ENCODE assay signal across 25 cellular contexts in genomic region chr14:60114881-60115280, GRCh38. TPM values are rescaled to one million over a fixed set of nuclear protein-coding genes. Genes with fewer than 3 reads are reported as not detected.
A peak's percentile ranks its signal among the peaks of the same experiment; 100 is the strongest.
DNase-seq lines count a peak whose midpoint lies in the region; FAIRE-seq and TF ChIP-seq lines count a peak whose summit lies in the region.
"Had no signal": no experiment of that assay in that cellular context is flagged by ENCODE, and none has a peak within 500 bp of the region (broad histone marks: within the 10 kb centered on the region; RNA-seq: fewer than 3 reads in every experiment).

No MANE protein-coding gene starts in this region.

- H3K4me3 ChIP-seq in astrocyte of the cerebellum (ENCODE audit: low read depth, low read length) = no peak overlapping the region
- H3K4me3 ChIP-seq in endothelial cell of umbilical vein (replicated peaks in 1 of 3; ENCODE audit: insufficient read depth in 1 of 3, low read depth in 1 of 3, low read length in 3 of 3) = no peak overlapping the region
- no peak overlapping the region for H3K4me3 ChIP-seq in smooth muscle cell
- H3K4me3 ChIP-seq in spleen = no peak overlapping the region
- no peak overlapping the region for H3K4me3 ChIP-seq in testis
- H3K4me3 ChIP-seq: SJSA1 had no signal

- H3K4me1 ChIP-seq in endothelial cell of umbilical vein (ENCODE audit: control insufficient read depth, extremely low read depth, insufficient read depth, low read length) (no peaks in the 10 kb centered on the region), smooth muscle cell (ENCODE audit: low read depth) (no peaks in the 10 kb centered on the region), spleen (peaks cover 0 to 11% (median 0%) of the 10 kb centered on the region in 6 donors), testis (no peaks in the 10 kb centered on the region)
- H3K4me1 ChIP-seq: SJSA1 had no signal

- no peaks in the 10 kb centered on the region for H3K9me1 ChIP-seq in endothelial cell of umbilical vein (replicated peaks; ENCODE audit: control insufficient read depth, extremely low read depth, insufficient read depth, low read length)

- H3K27ac ChIP-seq in endothelial cell of umbilical vein (ENCODE audit: insufficient read depth, low read depth, low read length) (no peak overlapping the region), smooth muscle cell (ENCODE audit: low read depth) (peak overlapping the region; percentile 55), spleen (no peak overlapping the region), testis (no peak overlapping the region)
- H3K27ac ChIP-seq: 22Rv1, KMS-11, SJSA1 had no signal

- 0% methylated on average over 1 of the region's 1 CpG for WGBS in smooth muscle cell (ENCODE audit: low lambda C conversion rate)
- WGBS in spleen, 5 donors = 0 to 49% (median 0%) methylated on average over 1 of the region's 1 CpG
- WGBS in testis, 2 donors = 0% methylated on average over 1 of the region's 1 CpG

- TF ChIP-seq CTCF in astrocyte of the cerebellum (IDR thresholded peaks at IDR 0.05; ENCODE audit: low read depth, low read length, missing control alignments) (no peak), endothelial cell of umbilical vein (IDR thresholded peaks at IDR 0.05; ENCODE audit: extremely low read depth in 1 of 2, insufficient read depth in 1 of 2, low read depth in 1 of 2, low read length in 2 of 2) (no peak), smooth muscle cell (IDR thresholded peaks at IDR 0.05; ENCODE audit: borderline replicate concordance, insufficient read depth, poor library complexity, severe bottlenecking) (no peak), spleen (IDR thresholded peaks at IDR 0.05 in 8 of 11, conservative IDR thresholded peaks at IDR 0.05 in 3 of 11) (no peak), testis (IDR thresholded peaks at IDR 0.05) (no peak)

- H3K27me3 ChIP-seq in endothelial cell of umbilical vein (ENCODE audit: control insufficient read depth in 2 of 2, insufficient read depth in 2 of 2, low read length in 2 of 2) (no peaks in the 10 kb centered on the region), smooth muscle cell (ENCODE audit: low read depth) (no peaks in the 10 kb centered on the region), spleen (replicated peaks in 1 of 7) (no peaks in the 10 kb centered on the region), testis (no peaks in the 10 kb centered on the region)
- H3K27me3 ChIP-seq: SJSA1 had no signal

- TSS peak; percentile 21 for BruUV-seq in endothelial cell of umbilical vein (replicated peaks; lab: Mats Ljungman, UMichigan)

- DNase-seq in NCI-H2107 treated with DMSO at 0.1 percent for 48 hours (lab: John Stamatoyannopoulos, UW; ENCODE audit: unreplicated experiment) (peak; percentile 13), NCI-H2107 (lab: John Stamatoyannopoulos, UW) (no peak), astrocyte of the cerebellum (ENCODE audit: low read depth) (peak; percentile 87), endothelial cell of umbilical vein (ENCODE audit: low read depth, low spot score) (no peak), smooth muscle cell (lab: John Stamatoyannopoulos, UW; ENCODE audit: unreplicated experiment) (no peak), NK-92 (lab: John Stamatoyannopoulos, UW; ENCODE audit: unreplicated experiment) (no peak), spleen (no peak), testis (no peak)
- DNase-seq: ACHN, DMS153, DND-41, HCEC 1CT, NCI-H1048, NCI-H1417, NCI-H187, NCI-H446, NCI-H524 treated with DMSO at 0.1 percent for 48 hours, NCI-H774, Right ventricle myocardium superior, RPMI8226 had no signal

- CTCF ChIA-PET in endothelial cell of umbilical vein (lab: Charles Lee) = interaction anchor here (0.9 kb wide), 1 partner anchor 69 kb away, joined by 3 read pairs; no protein-coding TSS in a partner anchor

- intact Hi-C loops in endothelial cell of umbilical vein (cut with micrococcal nuclease) (no loop called here), spleen (cut with DNase I; ENCODE audit: low total_unique reads) (no loop called here), testis (cut with DNase I; ENCODE audit: low total_unique reads) (no loop called here)

- POLR2A ChIA-PET in endothelial cell of umbilical vein (lab: Charles Lee) = no interaction called here

- in situ Hi-C loops in astrocyte of the cerebellum (cut with HindIII; ENCODE audit: low sequenced_read_pairs) = no loop called here

- FAIRE-seq in endothelial cell of umbilical vein (lab: Jason Lieb, UNC) = no peak
- FAIRE-seq: GM19239, H1 had no signal

- H3K9me3 ChIP-seq in endothelial cell of umbilical vein (replicated peaks; ENCODE audit: control insufficient read depth, insufficient read depth, low read length) (no peaks in the 10 kb centered on the region), smooth muscle cell (replicated peaks; ENCODE audit: low read depth) (no peaks in the 10 kb centered on the region), spleen (no peaks in the 10 kb centered on the region), testis (no peaks in the 10 kb centered on the region)
- H3K9me3 ChIP-seq: SJSA1 had no signal

- H3F3A ChIP-seq in smooth muscle cell (ENCODE audit: low read depth) = no peaks in the 10 kb centered on the region

- no peak overlapping the region for H3K9ac ChIP-seq in endothelial cell of umbilical vein (replicated peaks; ENCODE audit: extremely low read depth, insufficient read depth, low read length)
- H3K9ac ChIP-seq in smooth muscle cell (ENCODE audit: low read depth) = no peak overlapping the region
- H3K9ac ChIP-seq: KMS-11 had no signal

- H4K20me1 ChIP-seq in endothelial cell of umbilical vein (replicated peaks; ENCODE audit: control insufficient read depth, extremely low read depth, insufficient read depth, low read length) (no peaks in the 10 kb centered on the region), smooth muscle cell (ENCODE audit: low read depth) (peaks cover 27% of the 10 kb centered on the region)

- H3K79me2 ChIP-seq in endothelial cell of umbilical vein (ENCODE audit: control insufficient read depth, insufficient read depth, low read length) = peaks cover 25% of the 10 kb centered on the region
- peaks cover 34% of the 10 kb centered on the region for H3K79me2 ChIP-seq in smooth muscle cell (ENCODE audit: low read depth)

- TF ChIP-seq POLR2A in endothelial cell of umbilical vein (IDR thresholded peaks at IDR 0.05; ENCODE audit: low read depth, low read length) = no peak
- TF ChIP-seq POLR2A in spleen (IDR thresholded peaks at IDR 0.05) = no peak
- TF ChIP-seq POLR2A in testis (IDR thresholded peaks at IDR 0.05) = no peak

- dilution Hi-C loops in endothelial cell of umbilical vein (cut with MboI; ENCODE audit: extremely low pct_ligation_motif_present, low sequenced_read_pairs) = no loop called here

- H3K36me3 ChIP-seq in endothelial cell of umbilical vein (ENCODE audit: control insufficient read depth in 2 of 2, extremely low read depth in 1 of 2, insufficient read depth in 2 of 2, low read length in 2 of 2) (peaks cover 3 to 8% of the 10 kb centered on the region in 2 experiments), smooth muscle cell (ENCODE audit: low read depth) (peaks cover 14% of the 10 kb centered on the region), spleen (peaks cover 0 to 61% (median 28%) of the 10 kb centered on the region in 6 donors), testis (ENCODE audit: low read depth, missing control alignments) (no peaks in the 10 kb centered on the region)

- H2AFZ ChIP-seq in endothelial cell of umbilical vein (ENCODE audit: low read depth, low read length) (no peak overlapping the region), smooth muscle cell (ENCODE audit: low read depth) (no peak overlapping the region)

- H3K4me2 ChIP-seq in endothelial cell of umbilical vein (ENCODE audit: insufficient read depth, low read length) (no peak overlapping the region), smooth muscle cell (no peak overlapping the region)
- H3K4me2 ChIP-seq: KMS-11 had no signal

TF ChIP-seq in endothelial cell of umbilical vein, 7 proteins besides CTCF, POLR2A, EP300 and RAD21 (continues in another document):
- TF ChIP-seq JUN (IDR thresholded peaks at IDR 0.05; ENCODE audit: borderline replicate concordance, insufficient read depth, insufficient read length, low read depth) (no peak), EZH2 (IDR thresholded peaks at IDR 0.05; ENCODE audit: borderline replicate concordance, low read depth, low read length, severe bottlenecking) (no peak), FOS (IDR thresholded peaks at IDR 0.05; ENCODE audit: borderline replicate concordance, insufficient read depth, low read length) (no peak), MAX (IDR thresholded peaks at IDR 0.05; ENCODE audit: insufficient read depth, insufficient read length) (no peak)

RNA-seq across cellular contexts. Expression of gene PCNX4, which starts 23.2 kb away (rescaled TPM):
- total RNA-seq in endothelial cell of umbilical vein (41.4 and 51.6 TPM in 2 replicates), smooth muscle cell (67.9 and 93.9 TPM in 2 replicates), spleen (100 to 1,000 TPM in 1 of 7 donors, 10 to 100 TPM in 6; 40.2 to 102 (median 51.9) TPM), testis (100 to 1,000 TPM; 118 to 133 TPM)
- polyA plus RNA-seq in endothelial cell of umbilical vein (21.8 and 35.5 TPM in 2 replicates), smooth muscle cell (24.1 and 28.2 TPM in 2 replicates), spleen (10 to 100 TPM; 11.5 to 12.7 (median 12.2) TPM), testis (ENCODE audit: insufficient read depth, low read depth, low replicate concordance) (42.3 TPM)
- polyA plus RNA-seq in endothelial cell of umbilical vein (2011; cell fraction: cytosol; rRNA removed) = 23.7 and 24.5 TPM in 2 replicates
- 68.7 and 77.7 TPM in 2 replicates for polyA plus RNA-seq in endothelial cell of umbilical vein (2011; cell fraction: nucleus; rRNA removed)
- polyA plus RNA-seq in endothelial cell of umbilical vein (2012) = 28.5 and 31.6 TPM in 2 replicates
- polyA minus RNA-seq in endothelial cell of umbilical vein = 116 and 145 TPM in 2 replicates
- 28.0 TPM for polyA minus RNA-seq in endothelial cell of umbilical vein (2011; cell fraction: cytosol; rRNA and poly(A)+ RNA removed)
- polyA minus RNA-seq in endothelial cell of umbilical vein (2011; cell fraction: nucleus; rRNA and poly(A)+ RNA removed) = 158 and 186 TPM in 2 replicates

RNA-seq across cellular contexts. Expression of gene DHRS7, which starts 50.3 kb away (rescaled TPM):
- total RNA-seq in endothelial cell of umbilical vein (29.3 and 35.7 TPM in 2 replicates), smooth muscle cell (64.7 and 88.6 TPM in 2 replicates), spleen (10 to 100 TPM; 47.5 to 93.1 (median 56.2) TPM), testis (10 to 100 TPM; 14.6 to 20.9 TPM)
- polyA plus RNA-seq in endothelial cell of umbilical vein (28.5 and 28.6 TPM in 2 replicates), smooth muscle cell (74.8 and 91.0 TPM in 2 replicates), spleen (10 to 100 TPM; 30.0 to 32.1 (median 30.8) TPM), testis (ENCODE audit: insufficient read depth, low read depth, low replicate concordance) (22.9 TPM)
- polyA plus RNA-seq in endothelial cell of umbilical vein (2011; cell fraction: cytosol; rRNA removed) = 27.8 and 31.6 TPM in 2 replicates
- polyA plus RNA-seq in endothelial cell of umbilical vein (2011; cell fraction: nucleus; rRNA removed) = 9.5 and 10.1 TPM in 2 replicates
- polyA plus RNA-seq in endothelial cell of umbilical vein (2012) = 41.1 and 44.7 TPM in 2 replicates
- polyA minus RNA-seq in endothelial cell of umbilical vein = 23.2 and 23.6 TPM in 2 replicates
- 35.1 TPM for polyA minus RNA-seq in endothelial cell of umbilical vein (2011; cell fraction: cytosol; rRNA and poly(A)+ RNA removed)
- polyA minus RNA-seq in endothelial cell of umbilical vein (2011; cell fraction: nucleus; rRNA and poly(A)+ RNA removed) = 6.5 and 9.3 TPM in 2 replicates

Comparison
In these comparisons a context has a peak if more than half of its experiments do, and no peak if none do; other contexts are left out.
1. DNase-seq: peak in NCI-H2107 treated with DMSO at 0.1 percent for 48 hours (single experiment) and astrocyte of the cerebellum (single experiment); none in NCI-H2107 (single experiment), endothelial cell of umbilical vein (single experiment), smooth muscle cell (single experiment), NK-92 (single experiment), spleen (single experiment) and testis (single experiment).